Comparison of ENCODE assay signal across 10 cellular contexts in genomic region chr6:158009935-158010585, GRCh38. TPM values are rescaled to one million over a fixed set of nuclear protein-coding genes. Genes with fewer than 3 reads are reported as not detected.
DNase-seq lines count a peak whose midpoint lies in the region; ATAC-seq and TF ChIP-seq lines count a peak whose summit lies in the region.
"Had no signal": no experiment of that assay in that cellular context is flagged by ENCODE, and none has a peak within 500 bp of the region (broad histone marks: within the 10 kb centered on the region; RNA-seq: fewer than 3 reads in every experiment).

No MANE protein-coding gene starts in this region.

- no peak for ATAC-seq in activated naive CD8-positive, alpha-beta T cell treated with anti-CD3 and anti-CD28 coated beads, Interleukin-2, amount 10 ng/mL, durations not matched to agents 7 days and 5 days (ENCODE audit: low read depth)
- no peak for ATAC-seq in activated naive CD8-positive, alpha-beta T cell treated with anti-CD3 and anti-CD28 coated beads, Interleukin-2, amount 50 U/mL, for 24 hours
- no peak for ATAC-seq in upper lobe of left lung (ENCODE audit: low FRiP score in 2 of 2)
- no peak for ATAC-seq in HG02938 (IDR thresholded peaks at IDR 0.05; ENCODE audit: unreplicated experiment)

- DNase-seq in activated naive CD8-positive, alpha-beta T cell treated with anti-CD3 and anti-CD28 coated beads, Interleukin-2, amount 10 ng/mL, durations not matched to agents 7 days and 5 days = no peak
- no peak for DNase-seq in activated naive CD8-positive, alpha-beta T cell treated with anti-CD3 and anti-CD28 coated beads, Interleukin-2, amount 50 U/mL, for 24 hours
- no peak for DNase-seq in caudate nucleus (lab: John Stamatoyannopoulos, UW)
- DNase-seq in middle frontal gyrus (ENCODE audit: extremely low spot score, low spot score) = peak; percentile 1
- DNase-seq in upper lobe of left lung = no peak
- no peak for DNase-seq in kidney tubule cell (ENCODE audit: low spot score)
- DNase-seq in activated CD4-positive, alpha-beta T cell treated with anti-CD3 and anti-CD28 coated beads, Interleukin-2, amount 50 U/mL, for 4 hours = no peak
- DNase-seq: NCI-H1105 had no signal

- no peaks in the 10 kb centered on the region for H3K27me3 ChIP-seq in upper lobe of left lung
- H3K27me3 ChIP-seq: uterus had no signal

- H3K27me3 Mint-ChIP-seq in activated naive CD8-positive, alpha-beta T cell treated with anti-CD3 and anti-CD28 coated beads, Interleukin-2, amount 10 ng/mL, durations not matched to agents 7 days and 5 days = no peaks in the 10 kb centered on the region
- no peaks in the 10 kb centered on the region for H3K27me3 Mint-ChIP-seq in activated naive CD8-positive, alpha-beta T cell treated with anti-CD3 and anti-CD28 coated beads, Interleukin-2, amount 50 U/mL, for 24 hours

- no peaks in the 10 kb centered on the region for H3K9me3 ChIP-seq in upper lobe of left lung
- H3K9me3 ChIP-seq: uterus had no signal

- H3K4me3 Mint-ChIP-seq in activated naive CD8-positive, alpha-beta T cell treated with anti-CD3 and anti-CD28 coated beads, Interleukin-2, amount 10 ng/mL, durations not matched to agents 7 days and 5 days = no peak overlapping the region
- H3K4me3 Mint-ChIP-seq in activated naive CD8-positive, alpha-beta T cell treated with anti-CD3 and anti-CD28 coated beads, Interleukin-2, amount 50 U/mL, for 24 hours = no peak overlapping the region

- no peak for TF ChIP-seq CTCF in upper lobe of left lung (IDR thresholded peaks at IDR 0.05)

- H3K27ac ChIP-seq in caudate nucleus (ENCODE audit: low read depth, low read length) (peak overlapping the region; percentile 98), upper lobe of left lung (peak overlapping the region in 3 of 4 donors; percentile 12 to 44 (median 43))

- 92 to 98% methylated on average over 6 of the region's 6 CpGs for WGBS in upper lobe of left lung, 2 donors

- H3K36me3 ChIP-seq in upper lobe of left lung = no peaks in the 10 kb centered on the region
- H3K36me3 ChIP-seq: uterus had no signal

- TF ChIP-seq EP300 in upper lobe of left lung (IDR thresholded peaks at IDR 0.05) = no peak

- H3K9me3 Mint-ChIP-seq in activated naive CD8-positive, alpha-beta T cell treated with anti-CD3 and anti-CD28 coated beads, Interleukin-2, amount 10 ng/mL, durations not matched to agents 7 days and 5 days = no peaks in the 10 kb centered on the region
- no peaks in the 10 kb centered on the region for H3K9me3 Mint-ChIP-seq in activated naive CD8-positive, alpha-beta T cell treated with anti-CD3 and anti-CD28 coated beads, Interleukin-2, amount 50 U/mL, for 24 hours

- peaks cover 15 to 29% (median 21%) of the 10 kb centered on the region in 4 donors for H3K4me1 ChIP-seq in upper lobe of left lung

- POLR2A ChIA-PET in activated naive CD8-positive, alpha-beta T cell treated with anti-CD3 and anti-CD28 coated beads, Interleukin-2, amount 10 ng/mL, durations not matched to agents 7 days and 5 days (lab: Charles Lee) = no interaction called here

- H3K4me3 ChIP-seq in upper lobe of left lung = no peak overlapping the region
- H3K4me3 ChIP-seq: uterus had no signal

- H3K4me1 Mint-ChIP-seq in activated naive CD8-positive, alpha-beta T cell treated with anti-CD3 and anti-CD28 coated beads, Interleukin-2, amount 10 ng/mL, durations not matched to agents 7 days and 5 days = peaks cover 66% of the 10 kb centered on the region
- H3K4me1 Mint-ChIP-seq in activated naive CD8-positive, alpha-beta T cell treated with anti-CD3 and anti-CD28 coated beads, Interleukin-2, amount 50 U/mL, for 24 hours = peaks cover 69% of the 10 kb centered on the region

- peaks cover 38% of the 10 kb centered on the region for H3K36me3 Mint-ChIP-seq in activated naive CD8-positive, alpha-beta T cell treated with anti-CD3 and anti-CD28 coated beads, Interleukin-2, amount 10 ng/mL, durations not matched to agents 7 days and 5 days
- H3K36me3 Mint-ChIP-seq in activated naive CD8-positive, alpha-beta T cell treated with anti-CD3 and anti-CD28 coated beads, Interleukin-2, amount 50 U/mL, for 24 hours (ENCODE audit: low read depth) = peaks cover 20% of the 10 kb centered on the region

- no peak for TF ChIP-seq POLR2A in upper lobe of left lung (IDR thresholded peaks at IDR 0.05)

- peak overlapping the region; percentile 15 for H3K27ac Mint-ChIP-seq in activated naive CD8-positive, alpha-beta T cell treated with anti-CD3 and anti-CD28 coated beads, Interleukin-2, amount 10 ng/mL, durations not matched to agents 7 days and 5 days
- no peak overlapping the region for H3K27ac Mint-ChIP-seq in activated naive CD8-positive, alpha-beta T cell treated with anti-CD3 and anti-CD28 coated beads, Interleukin-2, amount 50 U/mL, for 24 hours

RNA-seq across cellular contexts. Expression of gene SYNJ2, which starts 28.4 kb away (rescaled TPM):
- total RNA-seq in activated naive CD8-positive, alpha-beta T cell treated with anti-CD3 and anti-CD28 coated beads, Interleukin-2, amount 10 ng/mL, durations not matched to agents 7 days and 5 days = 10 to 100 TPM; 26.2 to 32.1 TPM
- total RNA-seq in upper lobe of left lung = 1 to 10 TPM; 3.0 to 7.7 (median 4.2) TPM
